In genomic region chr6:1336246-1336843, GRCh38 we compare ENCODE assay signal across 1 cellular context.
TF ChIP-seq lines count a peak whose summit lies in the region.

No MANE protein-coding gene starts in this region.

TF ChIP-seq in H1, 55 proteins besides CTCF, POLR2A, EP300 and RAD21:
- TF ChIP-seq PHF8 (conservative IDR thresholded peaks at IDR 0.05; ENCODE audit: low read depth, low read length) (no peak), SP4 (IDR thresholded peaks at IDR 0.05; ENCODE audit: low read length) (no peak), SIN3A (conservative IDR thresholded peaks at IDR 0.05 in 1 of 2, IDR thresholded peaks at IDR 0.05 in 1 of 2; ENCODE audit: low read depth in 1 of 2, low read length in 2 of 2) (no peak), CTBP2 (IDR thresholded peaks at IDR 0.05; ENCODE audit: borderline replicate concordance, insufficient read depth, insufficient read length, low read length) (no peak), RXRA (IDR thresholded peaks at IDR 0.05; ENCODE audit: insufficient read depth, low read depth, low read length) (no peak), MAX (IDR thresholded peaks at IDR 0.05) (no peak), JUN (IDR thresholded peaks at IDR 0.05; ENCODE audit: low read depth, low read length) (no peak), FOSL1 (IDR thresholded peaks at IDR 0.05; ENCODE audit: insufficient read depth, low read depth, low read length) (no peak), JUND (IDR thresholded peaks at IDR 0.05; ENCODE audit: low read length) (no peak), ZNF274 (IDR thresholded peaks at IDR 0.05; ENCODE audit: borderline replicate concordance, extremely low read depth, low read length) (no peak), MAFK (IDR thresholded peaks at IDR 0.05; ENCODE audit: low read depth, low read length) (no peak), GABPA (IDR thresholded peaks at IDR 0.05; ENCODE audit: borderline replicate concordance, insufficient read depth, low read length) (no peak), TAF1 (IDR thresholded peaks at IDR 0.05; ENCODE audit: low read depth, low read length) (no peak), POU5F1 (IDR thresholded peaks at IDR 0.05; ENCODE audit: low read depth, low read length) (no peak), CREB1 (IDR thresholded peaks at IDR 0.05) (no peak)
